In the genomic region with DNA sequence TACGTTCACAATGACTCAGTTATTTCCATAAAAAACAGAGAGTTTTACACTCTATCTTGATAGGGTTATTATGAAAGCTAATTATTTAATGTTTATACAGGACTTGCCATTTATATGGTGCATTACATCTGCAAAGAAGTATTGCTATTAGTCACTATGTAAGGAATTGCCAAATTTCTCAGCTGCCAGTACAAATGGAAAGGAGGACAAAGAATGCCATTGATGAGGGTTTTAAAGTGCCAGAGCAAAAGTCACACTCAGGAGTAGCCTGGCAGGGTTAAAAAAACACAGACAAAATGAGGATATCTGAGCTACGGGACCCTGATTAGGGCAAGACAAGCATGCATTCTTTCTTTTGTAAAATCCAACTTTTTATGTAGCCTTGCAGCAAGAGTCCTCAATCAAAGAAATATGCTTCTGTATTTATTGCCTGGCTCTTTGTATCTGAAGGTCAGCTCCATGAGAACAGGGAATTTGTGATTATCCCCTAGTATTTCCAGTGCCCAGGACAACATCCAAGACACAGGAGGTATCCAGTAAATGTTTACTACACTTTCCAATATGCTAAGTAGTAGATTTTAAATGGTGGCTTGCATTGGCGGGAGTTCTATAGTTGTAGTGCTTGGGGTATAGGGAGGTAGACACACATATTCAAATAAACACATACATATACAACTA, we compare ENCODE assay signal across 15 cellular contexts.
DNase-seq lines count a peak whose midpoint lies in the region; FAIRE-seq and TF ChIP-seq lines count a peak whose summit lies in the region.
"Had no signal": no experiment of that assay in that cellular context is flagged by ENCODE, and none has a peak within 500 bp of the region (broad histone marks: within the 10 kb centered on the region; RNA-seq: fewer than 3 reads in every experiment).

No MANE protein-coding gene starts in this region.

- DNase-seq in H4 (ENCODE audit: low spot score) (peak; percentile 19), fibroblast of villous mesenchyme (ENCODE audit: low read depth) (peak; percentile 20), NCI-H345 treated with DMSO at 0.1 percent for 48 hours (lab: John Stamatoyannopoulos, UW; ENCODE audit: unreplicated experiment) (no peak), HTR-8/SVneo (ENCODE audit: insufficient read length, low spot score) (no peak), hepatocyte (ENCODE audit: low spot score) (no peak)
- DNase-seq: activated CD4-positive, alpha-beta memory T cell treated with anti-CD3 and anti-CD28 coated beads, Interleukin-2, amount 10 ng/mL, durations not matched to agents 7 days and 5 days; activated naive CD4-positive, alpha-beta T cell treated with anti-CD3 and anti-CD28 coated beads for 36 hours; DND-41; effector memory CD4-positive, alpha-beta T cell; immature natural killer cell; NCI-H1105 treated with DMSO at 0.1 percent for 48 hours; NK-92 treated with Interleukin-12 subunit alpha and Interleukin-12 subunit beta, amount 100 ng/mL, for 24 hours; stimulated activated CD4-positive, alpha-beta T cell treated with anti-CD3 and anti-CD28 coated beads, Interleukin-15, amount 100 ng/mL, for 24 hours had no signal

- H3K36me3 ChIP-seq in skeletal muscle satellite cell (ENCODE audit: insufficient read depth, low read length) (no peaks in the 10 kb centered on the region), hepatocyte (replicated peaks; ENCODE audit: insufficient read depth, low read depth) (no peaks in the 10 kb centered on the region)

- H3K4me1 ChIP-seq in skeletal muscle satellite cell (ENCODE audit: control insufficient read depth, insufficient read depth, low read length), result peaks cover 13% of the 10 kb centered on the region
- no peaks in the 10 kb centered on the region for H3K4me1 ChIP-seq in hepatocyte (ENCODE audit: insufficient read depth)

- TF ChIP-seq CTCF in fibroblast of villous mesenchyme (IDR thresholded peaks at IDR 0.05; ENCODE audit: insufficient read depth, low read depth, low read length), result no peak
- no peak for TF ChIP-seq CTCF in hepatocyte (IDR thresholded peaks at IDR 0.05; ENCODE audit: poor library complexity)

- 88% methylated on average over 3 of the region's 3 CpGs for WGBS in hepatocyte (ENCODE audit: low lambda C conversion rate, missing lambda C conversion rate)

- H3K27me3 ChIP-seq in skeletal muscle satellite cell (ENCODE audit: control insufficient read depth, insufficient read depth, low read length) (no peaks in the 10 kb centered on the region), hepatocyte (no peaks in the 10 kb centered on the region)

- H3K27ac ChIP-seq in angular gyrus (ENCODE audit: low read depth, low read length) (peak overlapping the region; percentile 83), hepatocyte (no peak overlapping the region)

- H3K9ac ChIP-seq in skeletal muscle satellite cell (ENCODE audit: low read depth, low read length), result no peak overlapping the region

- no peak for FAIRE-seq in HTR-8/SVneo (lab: Jason Lieb, UNC)

- H4K20me1 ChIP-seq in hepatocyte (ENCODE audit: insufficient read depth, poor library complexity, severe bottlenecking), result no peaks in the 10 kb centered on the region

- H3K4me2 ChIP-seq in skeletal muscle satellite cell (ENCODE audit: low read length) (peak overlapping the region; percentile 61), hepatocyte (no peak overlapping the region)

- H3K9me3 ChIP-seq in skeletal muscle satellite cell (replicated peaks; ENCODE audit: low read length) (no peaks in the 10 kb centered on the region), hepatocyte (ENCODE audit: low read depth) (no peaks in the 10 kb centered on the region)

- peaks cover 3% of the 10 kb centered on the region for H3K79me2 ChIP-seq in hepatocyte

- no peaks in the 10 kb centered on the region for H3K9me2 ChIP-seq in hepatocyte (replicated peaks; ENCODE audit: insufficient read depth)

- no peak overlapping the region for H3K4me3 ChIP-seq in fibroblast of villous mesenchyme (ENCODE audit: low read depth, low read length)
- no peak overlapping the region for H3K4me3 ChIP-seq in skeletal muscle satellite cell (ENCODE audit: low read length)
- H3K4me3 ChIP-seq in hepatocyte, result no peak overlapping the region

- no peak overlapping the region for H2AFZ ChIP-seq in hepatocyte

Comparison
In these comparisons a context has a peak if more than half of its experiments do, and no peak if none do; other contexts are left out.
1. DNase-seq: peak in H4 (single experiment) and fibroblast of villous mesenchyme (single experiment); none in NCI-H345 treated with DMSO at 0.1 percent for 48 hours (single experiment), HTR-8/SVneo (single experiment) and hepatocyte (single experiment).